Comparison of ENCODE assay signal across 16 cellular contexts in genomic region chr4:40225497-40225896, GRCh38. TPM values are rescaled to one million over a fixed set of nuclear protein-coding genes. Genes with fewer than 3 reads are reported as not detected.
DNase-seq lines count a peak whose midpoint lies in the region; ATAC-seq and TF ChIP-seq lines count a peak whose summit lies in the region.
"Had no signal": no experiment of that assay in that cellular context is flagged by ENCODE, and none has a peak within 500 bp of the region (broad histone marks: within the 10 kb centered on the region; RNA-seq: fewer than 3 reads in every experiment).

No MANE protein-coding gene starts in this region.

- intact Hi-C loops in mammary epithelial cell (cut with micrococcal nuclease) (no loop called here), MCF 10A (cut with micrococcal nuclease) (no loop called here)

- CTCF ChIA-PET in mammary epithelial cell (lab: Charles Lee; ENCODE audit: low non-redundant PET) (no interaction called here), MCF 10A (lab: Yijun Ruan, JAX) (interaction anchor here (0.6 to 1.0 kb wide), 2 partner anchors 65 to 76 kb away, joined by 3 read pairs; no protein-coding TSS in a partner anchor), T-cell (lab: Charles Lee) (interaction anchor here (0.6 to 2.4 kb wide), 5 partner anchors 11 to 91 kb away, joined by 3 to 10 read pairs (median 3); no protein-coding TSS in a partner anchor)

- 94% methylated on average over 5 of the region's 5 CpGs for WGBS in mammary epithelial cell (ENCODE audit: low coverage, missing lambda C conversion rate)

- H3K27ac Mint-ChIP-seq in MCF 10A (ENCODE audit: low read depth, unreplicated experiment) (no peak overlapping the region), T-cell (peak overlapping the region; percentile 96 to 97)
- peak overlapping the region; percentile 88 to 94 for H3K27ac Mint-ChIP-seq in stimulated activated naive CD8-positive, alpha-beta T cell treated with anti-CD3 and anti-CD28 coated beads, Interleukin-15, amount 100 ng/mL, for 72 hours

- H3K4me3 ChIP-seq in mammary epithelial cell (replicated peaks in 1 of 3; ENCODE audit: insufficient read depth in 1 of 3, low read depth in 2 of 3, low read length in 3 of 3): no peak overlapping the region
- no peak overlapping the region for H3K4me3 ChIP-seq in effector memory CD4-positive, alpha-beta T cell (ENCODE audit: insufficient read depth, low read depth, low read length, poor library complexity, severe bottlenecking)
- H3K4me3 ChIP-seq: gastrocnemius medialis had no signal

- no peaks in the 10 kb centered on the region for H3K79me2 ChIP-seq in mammary epithelial cell (ENCODE audit: insufficient read depth, low read length)

- no peaks in the 10 kb centered on the region for H4K20me1 ChIP-seq in mammary epithelial cell (ENCODE audit: insufficient read depth, low read length)

- H3K27ac ChIP-seq in mammary epithelial cell (ENCODE audit: insufficient read depth, low read depth, low read length): no peak overlapping the region
- H3K27ac ChIP-seq in effector memory CD4-positive, alpha-beta T cell (ENCODE audit: insufficient read depth, low read length, poor library complexity, severe bottlenecking): peak overlapping the region; percentile 59
- H3K27ac ChIP-seq: gastrocnemius medialis had no signal

- H3K4me1 ChIP-seq in mammary epithelial cell (ENCODE audit: insufficient read depth, low read length): no peaks in the 10 kb centered on the region
- H3K4me1 ChIP-seq in effector memory CD4-positive, alpha-beta T cell (ENCODE audit: control insufficient read depth, insufficient read depth, low read length, poor library complexity, severe bottlenecking): peaks cover 64% of the 10 kb centered on the region
- H3K4me1 ChIP-seq: gastrocnemius medialis had no signal

- no peaks in the 10 kb centered on the region for H3K27me3 Mint-ChIP-seq in MCF 10A (ENCODE audit: insufficient read depth, unreplicated experiment)
- H3K27me3 Mint-ChIP-seq in T-cell: no peaks in the 10 kb centered on the region
- no peaks in the 10 kb centered on the region for H3K27me3 Mint-ChIP-seq in stimulated activated naive CD8-positive, alpha-beta T cell treated with anti-CD3 and anti-CD28 coated beads, Interleukin-15, amount 100 ng/mL, for 72 hours

- H2AFZ ChIP-seq in mammary epithelial cell (ENCODE audit: low read depth, low read length): peak overlapping the region; percentile 36

- H3K36me3 Mint-ChIP-seq in MCF 10A (ENCODE audit: insufficient read depth, unreplicated experiment) (no peaks in the 10 kb centered on the region), T-cell (peaks cover 56% of the 10 kb centered on the region)

- dilution Hi-C loops in mammary epithelial cell (cut with HindIII; ENCODE audit: low sequenced_read_pairs): no loop called here

- H3K9me3 Mint-ChIP-seq in MCF 10A (ENCODE audit: unreplicated experiment) (no peaks in the 10 kb centered on the region), T-cell (no peaks in the 10 kb centered on the region)
- no peaks in the 10 kb centered on the region for H3K9me3 Mint-ChIP-seq in stimulated activated naive CD8-positive, alpha-beta T cell treated with anti-CD3 and anti-CD28 coated beads, Interleukin-15, amount 100 ng/mL, for 72 hours

- in situ Hi-C loops in mammary epithelial cell (cut with MboI; ENCODE audit: low sequenced_read_pairs in 2 of 2): no loop called here

- POLR2A ChIA-PET in MCF 10A (lab: Yijun Ruan, JAX): no interaction called here
- POLR2A ChIA-PET in T-cell (lab: Charles Lee): interaction anchor here (0.7 to 1.4 kb wide), 8 partner anchors 10 to 30 kb away, joined by 3 to 9 read pairs (median 4); no protein-coding TSS in a partner anchor

- no TSS peak for BruUV-seq in mammary epithelial cell (replicated peaks; lab: Mats Ljungman, UMichigan)
- BruUV-seq in MCF 10A (replicated peaks; lab: Mats Ljungman, UMichigan): no TSS peak

- TF ChIP-seq CTCF in mammary epithelial cell (conservative IDR thresholded peaks at IDR 0.05 in 1 of 2, IDR thresholded peaks at IDR 0.05 in 1 of 2; ENCODE audit: extremely low read depth in 1 of 2, insufficient read depth in 1 of 2, low read depth in 1 of 2, low read length in 2 of 2) (no peak), MCF 10A (IDR thresholded peaks at IDR 0.05; ENCODE audit: unreplicated experiment) (no peak), omental fat pad (IDR thresholded peaks at IDR 0.05) (no peak)

- H3K9me3 ChIP-seq in mammary epithelial cell (replicated peaks; ENCODE audit: insufficient read depth, low read length): no peaks in the 10 kb centered on the region
- H3K9me3 ChIP-seq in effector memory CD4-positive, alpha-beta T cell (ENCODE audit: control insufficient read depth, low read length): no peaks in the 10 kb centered on the region
- H3K9me3 ChIP-seq: gastrocnemius medialis had no signal

- H3K4me3 Mint-ChIP-seq in MCF 10A (ENCODE audit: unreplicated experiment): no peak overlapping the region
- peak overlapping the region; percentile 73 to 83 (median 74) for H3K4me3 Mint-ChIP-seq in T-cell
- peak overlapping the region; percentile 70 to 81 for H3K4me3 Mint-ChIP-seq in stimulated activated naive CD8-positive, alpha-beta T cell treated with anti-CD3 and anti-CD28 coated beads, Interleukin-15, amount 100 ng/mL, for 72 hours

- no peak overlapping the region for H3K4me2 ChIP-seq in mammary epithelial cell (ENCODE audit: insufficient read depth, low read depth, low read length)

- H3K4me1 Mint-ChIP-seq in MCF 10A (ENCODE audit: insufficient read depth, unreplicated experiment) (no peaks in the 10 kb centered on the region), T-cell (peaks cover 91 to 94% (median 92%) of the 10 kb centered on the region in 3 donors)
- H3K4me1 Mint-ChIP-seq in stimulated activated naive CD8-positive, alpha-beta T cell treated with anti-CD3 and anti-CD28 coated beads, Interleukin-15, amount 100 ng/mL, for 72 hours: peaks cover 89% of the 10 kb centered on the region

- no peaks in the 10 kb centered on the region for H3K27me3 ChIP-seq in mammary epithelial cell (ENCODE audit: insufficient read depth, low read length)
- H3K27me3 ChIP-seq in effector memory CD4-positive, alpha-beta T cell (replicated peaks; ENCODE audit: control insufficient read depth, insufficient read depth, low read length, poor library complexity, severe bottlenecking): no peaks in the 10 kb centered on the region
- H3K27me3 ChIP-seq: gastrocnemius medialis had no signal

- ATAC-seq in T-cell (replicated peaks in 1 of 4) (peak; percentile 18 to 44 (median 28)), omental fat pad (ENCODE audit: low FRiP score) (no peak)
- peak; percentile 5 for ATAC-seq in stimulated activated naive CD8-positive, alpha-beta T cell treated with anti-CD3 and anti-CD28 coated beads, Interleukin-15, amount 100 ng/mL, for 72 hours
- ATAC-seq in activated CD4-positive, CD25-positive, alpha-beta regulatory T cell treated with anti-CD3 and anti-CD28 coated beads, Interleukin-2, amount 50 U/mL, for 24 hours: no peak
- ATAC-seq: gastrocnemius medialis, Right ventricle myocardium inferior had no signal

- no peak overlapping the region for H3K9ac ChIP-seq in mammary epithelial cell (ENCODE audit: insufficient read depth, low read length)

- no peaks in the 10 kb centered on the region for H3K36me3 ChIP-seq in mammary epithelial cell (ENCODE audit: insufficient read depth, low read length)
- H3K36me3 ChIP-seq in effector memory CD4-positive, alpha-beta T cell (ENCODE audit: control insufficient read depth, insufficient read depth, low read length): peaks cover 18% of the 10 kb centered on the region
- H3K36me3 ChIP-seq: gastrocnemius medialis had no signal

- DNase-seq in mammary epithelial cell: no peak
- DNase-seq in MCF 10A (ENCODE audit: unreplicated experiment): no peak
- DNase-seq in T-cell: no peak
- no peak for DNase-seq in effector memory CD4-positive, alpha-beta T cell
- DNase-seq in stimulated activated naive CD8-positive, alpha-beta T cell treated with anti-CD3 and anti-CD28 coated beads, Interleukin-15, amount 100 ng/mL, for 72 hours: peak in 1 of 2 donors; percentile 12
- DNase-seq in AG08395 (ENCODE audit: low spot score): no peak
- DNase-seq in omental fat pad (ENCODE audit: low spot score): no peak
- DNase-seq: DMS53, gastrocnemius medialis, KBM-7, NCI-H1436, NCI-H2227 treated with DMSO at 0.1 percent for 48 hours, T1000 had no signal

RNA-seq across cellular contexts. Expression of gene RHOH, which starts 28.7 kb away (rescaled TPM):
- total RNA-seq in mammary epithelial cell: not detected
- polyA plus RNA-seq in mammary epithelial cell: not detected
- not detected for polyA minus RNA-seq in mammary epithelial cell
- not detected in 2 replicates for total RNA-seq in MCF 10A (2022)
- 100 to 1,000 TPM; 174 to 436 (median 216) TPM for total RNA-seq in T-cell
- total RNA-seq in omental fat pad: 1 to 10 TPM; 1.8 to 5.8 (median 4.6) TPM
- total RNA-seq: renal cortical epithelial cell had no signal

Comparison
In these comparisons a context has a peak if more than half of its experiments do, and no peak if none do; other contexts are left out.
1. ATAC-seq: peak in T-cell (4 of 4) and stimulated activated naive CD8-positive, alpha-beta T cell treated with anti-CD3 and anti-CD28 coated beads, Interleukin-15, amount 100 ng/mL, for 72 hours (single experiment); none in activated CD4-positive, CD25-positive, alpha-beta regulatory T cell treated with anti-CD3 and anti-CD28 coated beads, Interleukin-2, amount 50 U/mL, for 24 hours (0 of 2) and omental fat pad (single experiment).
2. RNA of gene RHOH, which starts 28.7 kb away (total RNA-seq): 174 to 436 TPM in T-cell; 1.8 to 5.8 TPM in omental fat pad, not detected in mammary epithelial cell and not detected in MCF 10A; every median in the first group is over 10 times any median in the second.